5 cellular contexts compared by ENCODE assay signal in the genomic region with DNA sequence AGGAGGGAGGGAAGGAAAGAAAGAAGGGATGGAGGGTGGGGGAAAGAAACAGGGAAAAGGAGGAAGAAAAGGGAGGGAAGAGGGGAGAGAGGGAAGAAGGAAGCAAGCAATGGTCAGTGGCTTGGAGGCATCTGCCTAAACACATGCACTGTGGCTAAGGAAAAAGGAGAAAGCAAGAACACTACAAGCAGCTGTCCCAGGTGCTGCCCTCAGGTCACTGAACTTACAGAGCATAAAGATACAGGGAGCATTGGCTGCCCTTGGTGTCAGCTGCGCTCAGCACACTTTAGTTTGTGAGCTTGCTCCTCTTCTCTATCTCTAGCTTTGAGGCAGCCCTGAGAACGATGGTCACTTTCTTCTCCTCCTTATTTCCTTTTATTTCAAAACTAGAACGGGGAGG. TPM values are rescaled to one million over a fixed set of nuclear protein-coding genes. Genes with fewer than 3 reads are reported as not detected.
"Had no signal": no experiment of that assay in that cellular context is flagged by ENCODE, and none has a peak within 500 bp of the region (broad histone marks: within the 10 kb centered on the region; RNA-seq: fewer than 3 reads in every experiment).

No MANE protein-coding gene starts in this region.

RNA-seq across cellular contexts. Expression of a gene that starts 52.8 kb away (rescaled TPM):
- total RNA-seq: H9 had no signal

RNA-seq across cellular contexts. Expression of a gene that starts 57.9 kb away (rescaled TPM):
- total RNA-seq: GM23248, H4, HT-29, IMR-90 had no signal
- polyA plus RNA-seq: GM23248, IMR-90 had no signal
